Comparison of ENCODE assay signal across 8 cellular contexts in genomic region chr7:66683094-66683769, GRCh38. TPM values are rescaled to one million over a fixed set of nuclear protein-coding genes. Genes with fewer than 3 reads are reported as not detected.
A peak's percentile ranks its signal among the peaks of the same experiment; 100 is the strongest.
DNase-seq lines count a peak whose midpoint lies in the region; FAIRE-seq and TF ChIP-seq lines count a peak whose summit lies in the region.
"Not testable (repeated sequence)": the region's sequence is repeated elsewhere in the genome, so short reads cannot be mapped to it uniquely, and the experiment has no call there.

No MANE protein-coding gene starts in this region.

- H3K9me3 Mint-ChIP-seq in Caco-2 (ENCODE audit: unreplicated experiment): peaks cover 14% of the 10 kb centered on the region
- H3K9me3 Mint-ChIP-seq in T-helper 2 cell treated with Interferon-gamma antibody and Interleukin-4, amounts not matched to agents 5 μg/mL and 100 μg/mL, for 36 hours: not testable (repeated sequence)

- WGBS in suprapubic skin: 54% methylated on average over 10 of the region's 10 CpGs

- DNase-seq in Caco-2; Jurkat, Clone E6-1 (ENCODE audit: low read depth, low spot score); T-helper 2 cell treated with Interferon-gamma antibody and Interleukin-4, amounts not matched to agents 5 μg/mL and 100 μg/mL, for 36 hours (ENCODE audit: low spot score); keratinocyte (ENCODE audit: low read depth, low spot score): not testable (repeated sequence)
- DNase-seq in amniotic epithelial cell (ENCODE audit: low read depth) (peak; percentile 48), epithelial cell of esophagus (ENCODE audit: low read depth) (peak; percentile 77), suprapubic skin (ENCODE audit: low spot score in 2 of 2) (peak; percentile 56 to 57)

- TF ChIP-seq CTCF in Caco-2 (IDR thresholded peaks at IDR 0.05; ENCODE audit: insufficient read depth in 1 of 2, low read depth in 1 of 2, low read length in 1 of 2, severe bottlenecking in 1 of 2, unreplicated experiment in 1 of 2); epithelial cell of esophagus (IDR thresholded peaks at IDR 0.05; ENCODE audit: insufficient read depth, low read depth, low read length, missing control alignments); keratinocyte (optimal IDR thresholded peaks at IDR 0.05 in 1 of 3, IDR thresholded peaks at IDR 0.05 in 1 of 3, conservative IDR thresholded peaks at IDR 0.05 in 1 of 3; ENCODE audit: extremely low read depth in 1 of 3, insufficient read depth in 2 of 3, low read length in 3 of 3); suprapubic skin (IDR thresholded peaks at IDR 0.05): not testable (repeated sequence)

- peak overlapping the region; percentile 96 for H3K4me3 Mint-ChIP-seq in Caco-2 (ENCODE audit: unreplicated experiment)
- H3K4me3 Mint-ChIP-seq in T-helper 2 cell treated with Interferon-gamma antibody and Interleukin-4, amounts not matched to agents 5 μg/mL and 100 μg/mL, for 36 hours: peak overlapping the region; percentile 90

- peak overlapping the region; percentile 88 for H3K9ac ChIP-seq in keratinocyte (ENCODE audit: control insufficient read depth, extremely low read depth, insufficient read depth, low read length)

- dilution Hi-C loops in keratinocyte (cut with MboI; ENCODE audit: extremely low pct_ligation_motif_present, low sequenced_read_pairs): not testable (repeated sequence)

- not testable (repeated sequence) for H3K4me1 Mint-ChIP-seq in Caco-2 (ENCODE audit: low read depth, unreplicated experiment)
- peaks cover 13% of the 10 kb centered on the region for H3K4me1 Mint-ChIP-seq in T-helper 2 cell treated with Interferon-gamma antibody and Interleukin-4, amounts not matched to agents 5 μg/mL and 100 μg/mL, for 36 hours (ENCODE audit: low read depth)

- not testable (repeated sequence) for H3K27me3 ChIP-seq in Caco-2 (replicated peaks; ENCODE audit: control insufficient read depth, insufficient read depth, low read length); keratinocyte (ENCODE audit: control insufficient read depth, extremely low read depth, insufficient read depth, low read length); neuron (ENCODE audit: insufficient read depth, low read length); suprapubic skin

- not testable (repeated sequence) for FAIRE-seq in keratinocyte (lab: Jason Lieb, UNC)

- intact Hi-C loops in Caco-2 (cut with micrococcal nuclease; ENCODE audit: unreplicated experiment): loop anchor here (10.0 kb wide), 1 partner anchor 312 kb away; the partner anchor contains the start of genes SBDS and TYW1

- H3K36me3 Mint-ChIP-seq in Caco-2 (ENCODE audit: insufficient read depth, unreplicated experiment): peaks cover 30% of the 10 kb centered on the region
- not testable (repeated sequence) for H3K36me3 Mint-ChIP-seq in T-helper 2 cell treated with Interferon-gamma antibody and Interleukin-4, amounts not matched to agents 5 μg/mL and 100 μg/mL, for 36 hours (ENCODE audit: low read depth)

- peak overlapping the region; percentile 98 for H3K27ac Mint-ChIP-seq in Caco-2 (ENCODE audit: unreplicated experiment)
- H3K27ac Mint-ChIP-seq in T-helper 2 cell treated with Interferon-gamma antibody and Interleukin-4, amounts not matched to agents 5 μg/mL and 100 μg/mL, for 36 hours: peak overlapping the region; percentile 52

- H3K4me3 ChIP-seq in Caco-2 (ENCODE audit: low read depth, low read length) (peak overlapping the region; percentile 100), epithelial cell of esophagus (ENCODE audit: low read length) (peak overlapping the region; percentile 84), keratinocyte (ENCODE audit: control insufficient read depth in 2 of 3, extremely low read depth in 1 of 3, insufficient read depth in 2 of 3, low read depth in 1 of 3, low read length in 3 of 3) (peak overlapping the region; percentile 81 to 98 (median 88)), neuron (ENCODE audit: low read length) (peak overlapping the region; percentile 85), suprapubic skin (peak overlapping the region; percentile 89)
- H3K4me3 ChIP-seq in Jurkat, Clone E6-1 (ENCODE audit: low read length): peak overlapping the region; percentile 81; the same call in 1 of the 2 replicates

- H3K9me1 ChIP-seq in keratinocyte (ENCODE audit: control insufficient read depth, extremely low read depth, insufficient read depth, low read length): not testable (repeated sequence)

- not testable (repeated sequence) for H3K9me3 ChIP-seq in Caco-2; keratinocyte (ENCODE audit: control insufficient read depth, low read depth, low read length); neuron (ENCODE audit: low read length); suprapubic skin

- not testable (repeated sequence) for H3K36me3 ChIP-seq in Caco-2 (ENCODE audit: control insufficient read depth, insufficient read depth, low read length); keratinocyte (ENCODE audit: control insufficient read depth in 2 of 2, extremely low read depth in 1 of 2, insufficient read depth in 2 of 2, low read length in 2 of 2); neuron (ENCODE audit: insufficient read depth, low read length); suprapubic skin

- not testable (repeated sequence) for H3K27me3 Mint-ChIP-seq in Caco-2 (ENCODE audit: insufficient read depth, unreplicated experiment); T-helper 2 cell treated with Interferon-gamma antibody and Interleukin-4, amounts not matched to agents 5 μg/mL and 100 μg/mL, for 36 hours (ENCODE audit: low read depth)

- H4K20me1 ChIP-seq in keratinocyte (ENCODE audit: control insufficient read depth, extremely low read depth, insufficient read depth, low read length): not testable (repeated sequence)

- TSS peak; percentile 48 for BruUV-seq in Caco-2 (replicated peaks; lab: Mats Ljungman, UMichigan)

- TF ChIP-seq EP300 in suprapubic skin (IDR thresholded peaks at IDR 0.05): not testable (repeated sequence)

- peak overlapping the region; percentile 90 for H3K27ac ChIP-seq in keratinocyte (ENCODE audit: control insufficient read depth, insufficient read depth, low read length)
- H3K27ac ChIP-seq in suprapubic skin: peak overlapping the region; percentile 99

- POLR2A ChIA-PET in Caco-2 (lab: Charles Lee): not testable (repeated sequence)

- H3K79me2 ChIP-seq in keratinocyte (ENCODE audit: control insufficient read depth, insufficient read depth, low read length): peaks cover 77% of the 10 kb centered on the region

- CTCF ChIA-PET in Caco-2 (lab: Charles Lee): not testable (repeated sequence)

- peak overlapping the region; percentile 95 for H3K4me2 ChIP-seq in keratinocyte (ENCODE audit: control insufficient read depth, extremely low read depth, insufficient read depth, low read depth, low read length)

- TF ChIP-seq POLR2A in suprapubic skin (IDR thresholded peaks at IDR 0.05): not testable (repeated sequence)

- not testable (repeated sequence) for H2AFZ ChIP-seq in keratinocyte (ENCODE audit: control insufficient read depth, low read length)
- H2AFZ ChIP-seq in neuron (ENCODE audit: low read depth, low read length): peak overlapping the region; percentile 95

- H3K4me1 ChIP-seq in Caco-2 (peaks cover 13% of the 10 kb centered on the region; the same call in 1 of the 2 replicates), keratinocyte (ENCODE audit: control insufficient read depth, extremely low read depth, insufficient read depth, low read length) (peaks cover 20% of the 10 kb centered on the region), neuron (ENCODE audit: insufficient read depth, low read length) (peaks cover 22% of the 10 kb centered on the region), suprapubic skin (peaks cover 29% of the 10 kb centered on the region)

RNA-seq across cellular contexts. Expression of gene KCTD7, which starts 54.6 kb away (rescaled TPM):
- total RNA-seq in Caco-2 (2022): 17.0 and 17.3 TPM in 2 replicates
- 9.6 TPM for polyA plus RNA-seq in Jurkat, Clone E6-1 (2012; ENCODE audit: insufficient read depth, insufficient read length)
- polyA plus RNA-seq in keratinocyte: 3.7 to 5.2 TPM (median 4.6 TPM) in 3 replicates
- polyA plus RNA-seq in keratinocyte (2011; ENCODE audit: low read depth): 1.8 TPM
- polyA plus RNA-seq in keratinocyte (2011; cell fraction: cytosol; rRNA removed): 3.5 and 3.6 TPM in 2 replicates
- polyA plus RNA-seq in keratinocyte (2011; cell fraction: nucleus; rRNA removed): 12.6 and 14.8 TPM in 2 replicates
- polyA plus RNA-seq in keratinocyte (2012; ENCODE audit: low replicate concordance): 2.1 and 2.9 TPM in 2 replicates
- 8.6 to 14.1 TPM (median 8.7 TPM) in 3 replicates for polyA minus RNA-seq in keratinocyte
- polyA minus RNA-seq in keratinocyte (2011; cell fraction: cytosol; rRNA and poly(A)+ RNA removed): 2.5 TPM
- 5.6 and 6.6 TPM in 2 replicates for polyA minus RNA-seq in keratinocyte (2011; cell fraction: nucleus; rRNA and poly(A)+ RNA removed)
- 10 to 100 TPM in 1 of 4 donors, 1 to 10 TPM in 3; 6.2 to 17.9 (median 6.7) TPM for total RNA-seq in suprapubic skin

RNA-seq across cellular contexts. Expression of gene RABGEF1, which starts 57.3 kb away (rescaled TPM):
- total RNA-seq in Caco-2 (2022) (20.3 and 21.2 TPM in 2 replicates), suprapubic skin (10 to 100 TPM; 37.2 to 72.4 (median 43.8) TPM)
- polyA plus RNA-seq in Jurkat, Clone E6-1 (2012; ENCODE audit: insufficient read depth, insufficient read length): 22.6 TPM
- 49.9 to 68.0 TPM (median 58.2 TPM) in 3 replicates for polyA plus RNA-seq in keratinocyte
- 99.1 TPM for polyA plus RNA-seq in keratinocyte (2011; ENCODE audit: low read depth)
- polyA plus RNA-seq in keratinocyte (2011; cell fraction: cytosol; rRNA removed): 34.0 and 50.5 TPM in 2 replicates
- 90.2 and 102 TPM in 2 replicates for polyA plus RNA-seq in keratinocyte (2011; cell fraction: nucleus; rRNA removed)
- 31.2 and 57.9 TPM in 2 replicates for polyA plus RNA-seq in keratinocyte (2012; ENCODE audit: low replicate concordance)
- polyA minus RNA-seq in keratinocyte: 62.8 to 69.6 TPM (median 63.4 TPM) in 3 replicates
- 28.0 TPM for polyA minus RNA-seq in keratinocyte (2011; cell fraction: cytosol; rRNA and poly(A)+ RNA removed)
- 40.2 and 71.9 TPM in 2 replicates for polyA minus RNA-seq in keratinocyte (2011; cell fraction: nucleus; rRNA and poly(A)+ RNA removed)
